In the genomic region with DNA sequence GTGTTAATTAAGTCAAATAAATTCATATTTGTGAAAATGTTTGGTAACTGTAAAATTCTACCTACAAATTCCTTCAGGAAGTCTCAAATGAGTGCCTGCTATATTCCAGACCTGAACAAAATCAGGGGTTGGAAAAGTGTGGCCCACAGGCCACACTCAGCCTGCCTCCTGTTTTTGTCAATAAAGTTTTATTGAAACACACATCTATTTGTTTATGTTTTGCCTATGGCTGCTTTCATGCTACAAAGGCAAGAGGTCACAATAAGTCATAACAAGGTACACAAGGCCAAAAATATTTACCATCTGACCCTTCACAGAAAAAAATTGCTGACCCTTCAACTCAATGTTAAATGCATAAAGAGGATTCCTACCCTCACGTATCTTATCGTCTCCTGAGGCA, we compare ENCODE assay signal across 22 cellular contexts.
A peak's percentile ranks its signal among the peaks of the same experiment; 100 is the strongest.
DNase-seq lines count a peak whose midpoint lies in the region; ATAC-seq, FAIRE-seq and TF ChIP-seq lines count a peak whose summit lies in the region.
"Had no signal": no experiment of that assay in that cellular context is flagged by ENCODE, and none has a peak within 500 bp of the region (broad histone marks: within the 10 kb centered on the region; RNA-seq: fewer than 3 reads in every experiment).

No MANE protein-coding gene starts in this region.

- no TSS peak for BruUV-seq in GM12878 (replicated peaks; lab: Mats Ljungman, UMichigan)

- peaks cover 16% of the 10 kb centered on the region for H3K9me3 Mint-ChIP-seq in CD8-positive, alpha-beta T cell
- H3K9me3 Mint-ChIP-seq in endodermal cell (peaks cover 29% of the 10 kb centered on the region), osteocyte (ENCODE audit: unreplicated experiment) (peaks cover 17% of the 10 kb centered on the region)

- no peak for TF ChIP-seq RAD21 in GM12878 (IDR thresholded peaks at IDR 0.05; ENCODE audit: insufficient read depth, low read depth, low read length)

- no peak for TF ChIP-seq EP300 in GM12878 (IDR thresholded peaks at IDR 0.05; ENCODE audit: borderline replicate concordance in 1 of 2, control insufficient read depth in 1 of 2, low read depth in 2 of 2, low read length in 2 of 2)

- RAD21 ChIA-PET in GM12878 (lab: Charles Lee; ENCODE audit: unreplicated experiment), result no interaction called here

- SMC1A ChIA-PET in GM12878 (lab: Charles Lee; ENCODE audit: uncharacterized antibody, unreplicated experiment), result interaction anchor here (1.2 kb wide), 1 partner anchor 20 kb away, joined by 4 read pairs; no protein-coding TSS in a partner anchor

- no peak overlapping the region for H3K27ac ChIP-seq in CD8-positive, alpha-beta T cell (ENCODE audit: low read depth, low read length)
- H3K27ac ChIP-seq in GM12878 (ENCODE audit: control insufficient read depth, insufficient read depth), result no peak overlapping the region
- no peak overlapping the region for H3K27ac ChIP-seq in endodermal cell (ENCODE audit: low read depth, low read length)
- H3K27ac ChIP-seq: BLaER1 had no signal

- no peak overlapping the region for H3K4me3 Mint-ChIP-seq in CD8-positive, alpha-beta T cell
- H3K4me3 Mint-ChIP-seq in endodermal cell, result no peak overlapping the region
- no peak overlapping the region for H3K4me3 Mint-ChIP-seq in osteocyte (ENCODE audit: unreplicated experiment)
- H3K4me3 Mint-ChIP-seq: CD14-positive monocyte; CD4-positive, alpha-beta memory T cell; CD4-positive, CD25-positive, alpha-beta regulatory T cell had no signal

- H3K4me3 ChIP-seq in CD8-positive, alpha-beta T cell (ENCODE audit: low read depth, low read length), result no peak overlapping the region
- H3K4me3 ChIP-seq in GM12878, result no peak overlapping the region
- peak overlapping the region; percentile 47 for H3K4me3 ChIP-seq in endodermal cell (ENCODE audit: low read length)
- H3K4me3 ChIP-seq: BLaER1 had no signal

- POLR2A ChIA-PET in CD8-positive, alpha-beta T cell (lab: Charles Lee), result no interaction called here
- POLR2A ChIA-PET in GM12878 (lab: Charles Lee), result no interaction called here

- CTCF ChIA-PET in CD8-positive, alpha-beta T cell (lab: Charles Lee), result interaction anchor here (1.1 kb wide), 1 partner anchor 8 kb away, joined by 3 read pairs; no protein-coding TSS in a partner anchor
- CTCF ChIA-PET in GM12878 (lab: Yijun Ruan, JAX), result interaction anchor here (1.3 kb wide), 1 partner anchor 24 kb away, joined by 5 read pairs; no protein-coding TSS in a partner anchor

- intact Hi-C loops in CD8-positive, alpha-beta T cell (cut with DNase I, micrococcal nuclease), result no loop called here
- intact Hi-C loops in GM12878 (cut with micrococcal nuclease; ENCODE audit: unreplicated experiment), result no loop called here

- 100% methylated on average over 2 of the region's 2 CpGs for WGBS in GM12878 (ENCODE audit: insufficient coverage, insufficient replicate concordance, low lambda C conversion rate, missing lambda C conversion rate)
- WGBS in endodermal cell (ENCODE audit: insufficient coverage in 1 of 2, insufficient read length in 1 of 2), 2 experiments, result no CpG with 5 or more reads among the region's 2 CpGs

- no peak overlapping the region for H3K4me2 ChIP-seq in GM12878 (ENCODE audit: control insufficient read depth, insufficient read depth)
- H3K4me2 ChIP-seq: BLaER1 had no signal

- in situ Hi-C loops in GM12878 (cut with MboI), result no loop called here

- peaks cover 36% of the 10 kb centered on the region for H3K4me1 Mint-ChIP-seq in CD8-positive, alpha-beta T cell (ENCODE audit: low read depth)
- H3K4me1 Mint-ChIP-seq in endodermal cell, result peaks cover 9% of the 10 kb centered on the region
- H3K4me1 Mint-ChIP-seq in osteocyte (ENCODE audit: unreplicated experiment), result no peaks in the 10 kb centered on the region
- H3K4me1 Mint-ChIP-seq: CD14-positive monocyte had no signal

- H3K36me3 Mint-ChIP-seq in CD8-positive, alpha-beta T cell, result peaks cover 89% of the 10 kb centered on the region
- H3K36me3 Mint-ChIP-seq in endodermal cell (ENCODE audit: low read depth), result peaks cover 5% of the 10 kb centered on the region
- H3K36me3 Mint-ChIP-seq in osteocyte (ENCODE audit: unreplicated experiment), result no peaks in the 10 kb centered on the region

- H3K79me2 ChIP-seq in GM12878 (ENCODE audit: control insufficient read depth, insufficient read depth, low read length), result no peaks in the 10 kb centered on the region

- H4K20me1 ChIP-seq in GM12878 (ENCODE audit: control insufficient read depth, insufficient read depth), result no peaks in the 10 kb centered on the region
- H4K20me1 ChIP-seq: BLaER1 had no signal

- TF ChIP-seq POLR2A in GM12878 (IDR thresholded peaks at IDR 0.05; ENCODE audit: low read depth, low read length), result no peak

- no peak for TF ChIP-seq CTCF in CD8-positive, alpha-beta T cell (IDR thresholded peaks at IDR 0.05)
- TF ChIP-seq CTCF in GM12878 (IDR thresholded peaks at IDR 0.05 in 2 of 3, conservative IDR thresholded peaks at IDR 0.05 in 1 of 3; ENCODE audit: control insufficient read depth in 2 of 3, extremely low read depth in 1 of 3, insufficient read depth in 1 of 3, low read depth in 3 of 3, low read length in 3 of 3), result no peak
- no peak for TF ChIP-seq CTCF in endodermal cell (conservative IDR thresholded peaks at IDR 0.05)
- TF ChIP-seq CTCF in osteocyte (IDR thresholded peaks at IDR 0.05), result no peak

- no peaks in the 10 kb centered on the region for H3K27me3 Mint-ChIP-seq in CD8-positive, alpha-beta T cell (ENCODE audit: low read depth)
- H3K27me3 Mint-ChIP-seq in endodermal cell (ENCODE audit: insufficient read depth), result no peaks in the 10 kb centered on the region
- no peaks in the 10 kb centered on the region for H3K27me3 Mint-ChIP-seq in osteocyte (ENCODE audit: unreplicated experiment)
- H3K27me3 Mint-ChIP-seq: CD4-positive, alpha-beta memory T cell; CD4-positive, CD25-positive, alpha-beta regulatory T cell had no signal

- H3K27me3 ChIP-seq in CD8-positive, alpha-beta T cell (ENCODE audit: insufficient read depth, low read length), result no peaks in the 10 kb centered on the region
- H3K27me3 ChIP-seq in GM12878 (replicated peaks in 1 of 2; ENCODE audit: control insufficient read depth in 2 of 2, insufficient read depth in 2 of 2, low read length in 1 of 2), result no peaks in the 10 kb centered on the region
- H3K27me3 ChIP-seq in endodermal cell (ENCODE audit: control insufficient read depth, insufficient read depth, low read length, poor library complexity, severe bottlenecking), result no peaks in the 10 kb centered on the region
- H3K27me3 ChIP-seq: BE2C, BLaER1 had no signal

- FAIRE-seq in GM12878 (lab: Jason Lieb, UNC), result no peak
- FAIRE-seq: A204.1, D721Med, G401.6, GM12892, GM18507 had no signal

- H3K36me3 ChIP-seq in CD8-positive, alpha-beta T cell (ENCODE audit: insufficient read depth, low read length), result peaks cover 16% of the 10 kb centered on the region
- H3K36me3 ChIP-seq in GM12878 (ENCODE audit: control insufficient read depth in 2 of 2, insufficient read depth in 2 of 2, low read length in 1 of 2) (no peaks in the 10 kb centered on the region; a peak in 1 of 4 replicates), endodermal cell (ENCODE audit: control insufficient read depth, insufficient read depth, low read length) (no peaks in the 10 kb centered on the region)
- H3K36me3 ChIP-seq: BE2C had no signal

- no peak overlapping the region for H3K9ac ChIP-seq in GM12878 (ENCODE audit: control insufficient read depth, insufficient read depth, low read length)
- H3K9ac ChIP-seq in endodermal cell (ENCODE audit: extremely low read depth, low read length, poor library complexity, severe bottlenecking), result no peak overlapping the region
- H3K9ac ChIP-seq: BLaER1 had no signal

- DNase-seq in CD8-positive, alpha-beta T cell, result no peak
- DNase-seq in GM12878 (ENCODE audit: low read depth, low spot score) (no peak), endodermal cell (no peak), osteocyte (ENCODE audit: extremely low spot score, unreplicated experiment) (no peak)
- DNase-seq: 8988T; ACHN; BE2C; C1 segment of cervical spinal cord; Caco-2; Calu3; CD4-positive, alpha-beta memory T cell; CD4-positive, CD25-positive, alpha-beta regulatory T cell; DMS79 treated with DMSO at 0.1 percent for 48 hours; GF-D8 had no signal

- no peak overlapping the region for H2AFZ ChIP-seq in GM12878 (ENCODE audit: control insufficient read depth, low read depth, low read length)

- no peak for ATAC-seq in CD8-positive, alpha-beta T cell
- no peak for ATAC-seq in GM12878
- no peak for ATAC-seq in HG03354 (IDR thresholded peaks at IDR 0.05; ENCODE audit: poor library complexity, severe bottlenecking, unreplicated experiment)

- no peaks in the 10 kb centered on the region for H3K9me3 ChIP-seq in CD8-positive, alpha-beta T cell (ENCODE audit: low read length)
- H3K9me3 ChIP-seq in GM12878 (replicated peaks; ENCODE audit: control insufficient read depth, insufficient read depth, low read length), result peaks cover 8% of the 10 kb centered on the region; the same call in 2 of the 3 replicates
- peaks cover 44% of the 10 kb centered on the region for H3K9me3 ChIP-seq in endodermal cell (ENCODE audit: control insufficient read depth, low read length)
- H3K9me3 ChIP-seq: BE2C had no signal

- H3K4me1 ChIP-seq in CD8-positive, alpha-beta T cell (ENCODE audit: insufficient read depth, low read length), result no peaks in the 10 kb centered on the region
- H3K4me1 ChIP-seq in GM12878 (ENCODE audit: control insufficient read depth, insufficient read depth, low read length) (no peaks in the 10 kb centered on the region), endodermal cell (ENCODE audit: control insufficient read depth, insufficient read depth, low read length) (peaks cover 2% of the 10 kb centered on the region)
- H3K4me1 ChIP-seq: BE2C, BLaER1, Caco-2 had no signal

- peak overlapping the region; percentile 37 for H3K27ac Mint-ChIP-seq in CD8-positive, alpha-beta T cell
- no peak overlapping the region for H3K27ac Mint-ChIP-seq in endodermal cell
- no peak overlapping the region for H3K27ac Mint-ChIP-seq in osteocyte (ENCODE audit: unreplicated experiment)
- H3K27ac Mint-ChIP-seq: CD14-positive monocyte; CD4-positive, CD25-positive, alpha-beta regulatory T cell had no signal

TF ChIP-seq in GM12878, 131 proteins besides CTCF, POLR2A, EP300 and RAD21 (continues in another document):
- TF ChIP-seq SKIL (IDR thresholded peaks at IDR 0.05; ENCODE audit: low read depth, poor library complexity, severe bottlenecking), result no peak
